21 cellular contexts compared by ENCODE assay signal in the genomic region with DNA sequence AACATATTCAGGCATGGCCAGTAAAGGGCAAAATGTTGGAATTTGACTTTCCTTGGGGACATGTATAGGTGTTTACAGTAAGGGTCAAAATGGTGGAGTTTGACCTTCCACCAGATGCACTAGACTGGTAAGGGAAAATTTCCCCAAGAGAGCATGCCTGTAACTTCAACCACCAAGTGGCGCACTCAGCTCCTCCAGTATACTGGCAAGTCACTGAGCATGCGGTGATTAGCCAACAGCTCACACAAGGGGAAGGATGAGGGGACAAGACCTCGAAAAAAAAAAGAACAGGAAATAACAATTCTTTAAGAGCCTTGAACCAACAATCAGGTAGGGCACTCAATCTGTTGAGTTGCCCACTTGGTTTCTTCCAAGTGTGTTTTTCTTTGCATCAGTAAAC.
DNase-seq lines count a peak whose midpoint lies in the region; ATAC-seq and TF ChIP-seq lines count a peak whose summit lies in the region.
"Had no signal": no experiment of that assay in that cellular context is flagged by ENCODE, and none has a peak within 500 bp of the region (broad histone marks: within the 10 kb centered on the region; RNA-seq: fewer than 3 reads in every experiment).

No MANE protein-coding gene starts in this region.

- DNase-seq in SK-N-SH: no peak
- DNase-seq in NAMALWA (ENCODE audit: low spot score): peak; percentile 3
- no peak for DNase-seq in Panc1 (ENCODE audit: low read depth, low spot score)
- no peak for DNase-seq in NCI-H2081 treated with DMSO at 0.1 percent for 48 hours (lab: John Stamatoyannopoulos, UW)
- no peak for DNase-seq in A172 (ENCODE audit: low spot score)
- no peak for DNase-seq in NCI-H2227 treated with DMSO at 0.1 percent for 48 hours (lab: John Stamatoyannopoulos, UW)
- DNase-seq: activated CD8-positive, alpha-beta T cell treated with anti-CD3 and anti-CD28 coated beads for 36 hours; DMS153; effector CD4-positive, alpha-beta T cell; foreskin fibroblast; GF-D8; HFFc6; left ventricle myocardium superior; NCI-H1417 treated with DMSO at 0.1 percent for 48 hours; NCI-H82; T-helper 9 cell; upper lobe of right lung had no signal

- CTCF ChIA-PET in SK-N-SH (lab: Yijun Ruan, JAX) (no interaction called here), Panc1 (lab: Charles Lee) (interaction anchor here (0.7 kb wide), 1 partner anchor 473 kb away, joined by 3 read pairs; no protein-coding TSS in a partner anchor)

- H3K4me2 ChIP-seq in SK-N-SH: no peak overlapping the region
- H3K4me2 ChIP-seq: hepatocyte had no signal

- 21% methylated on average over 3 of the region's 3 CpGs for WGBS in SK-N-SH (ENCODE audit: low lambda C conversion rate)

- 0 out of 2 replicates have a peak, but pooled peaks have one; percentile 2 for TF ChIP-seq RAD21 in SK-N-SH (IDR thresholded peaks at IDR 0.05; ENCODE audit: low read length)

- no peak overlapping the region for H3K4me3 ChIP-seq in SK-N-SH (ENCODE audit: low read depth in 2 of 2, low read length in 1 of 2)
- H3K4me3 ChIP-seq in Panc1 (ENCODE audit: low read depth in 2 of 2, low read length in 2 of 2): no peak overlapping the region
- H3K4me3 ChIP-seq: hepatocyte, upper lobe of right lung had no signal

- no peaks in the 10 kb centered on the region for H4K20me1 ChIP-seq in SK-N-SH (ENCODE audit: insufficient read depth)

- no peak overlapping the region for H2AFZ ChIP-seq in SK-N-SH (ENCODE audit: low read depth)
- H2AFZ ChIP-seq: hepatocyte had no signal

- no peak for TF ChIP-seq EP300 in SK-N-SH (IDR thresholded peaks at IDR 0.05; ENCODE audit: borderline replicate concordance in 1 of 2, low read depth in 1 of 2, low read length in 1 of 2)

- intact Hi-C loops in Panc1 (cut with micrococcal nuclease; ENCODE audit: unreplicated experiment): no loop called here

- ATAC-seq in SK-N-SH treated with all-trans-retinoic acid at 6 μM for 48 hours: no peak
- no peak for ATAC-seq in Panc1
- ATAC-seq in GM21526 (IDR thresholded peaks at IDR 0.05; ENCODE audit: low FRiP score, unreplicated experiment): no peak
- ATAC-seq: activated CD4-positive, CD25-positive, alpha-beta regulatory T cell treated with anti-CD3 and anti-CD28 coated beads, Interleukin-2, amount 50 U/mL, for 24 hours; activated CD8-positive, alpha-beta T cell treated with anti-CD3 and anti-CD28 coated beads for 36 hours; left ventricle myocardium superior; upper lobe of right lung had no signal

- no peaks in the 10 kb centered on the region for H3K9me3 ChIP-seq in SK-N-SH
- H3K9me3 ChIP-seq in Panc1 (ENCODE audit: control insufficient read depth, insufficient read depth, low read depth, low read length): no peaks in the 10 kb centered on the region
- H3K9me3 ChIP-seq: upper lobe of right lung had no signal

- H3K36me3 ChIP-seq in SK-N-SH (replicated peaks in 1 of 2; ENCODE audit: control insufficient read depth in 1 of 2, insufficient read depth in 2 of 2, low read length in 1 of 2): no peaks in the 10 kb centered on the region
- H3K36me3 ChIP-seq in Panc1 (ENCODE audit: control insufficient read depth, insufficient read depth, low read length): no peaks in the 10 kb centered on the region
- H3K36me3 ChIP-seq: upper lobe of right lung had no signal

- in situ Hi-C loops in Panc1 (cut with HindIII; ENCODE audit: low pct_unique_long_range_greater_than_20kb, low sequenced_read_pairs): no loop called here

- H3K27me3 ChIP-seq in SK-N-SH (ENCODE audit: insufficient read depth): no peaks in the 10 kb centered on the region
- H3K27me3 ChIP-seq in Panc1 (ENCODE audit: control insufficient read depth, insufficient read depth, low read length): no peaks in the 10 kb centered on the region
- H3K27me3 ChIP-seq: hepatocyte, upper lobe of right lung had no signal

- H3K9me2 ChIP-seq in SK-N-SH: no peaks in the 10 kb centered on the region

- H3K27ac ChIP-seq in SK-N-SH (ENCODE audit: low read depth in 2 of 2, low read length in 1 of 2): no peak overlapping the region
- no peak overlapping the region for H3K27ac ChIP-seq in Panc1 (ENCODE audit: low read length)
- H3K27ac ChIP-seq: hepatocyte, upper lobe of right lung had no signal

- POLR2A ChIA-PET in SK-N-SH (lab: Yijun Ruan, JAX): no interaction called here
- POLR2A ChIA-PET in Panc1 (lab: Charles Lee): no interaction called here

- no peaks in the 10 kb centered on the region for H3K79me2 ChIP-seq in SK-N-SH (ENCODE audit: insufficient read depth)
- H3K79me2 ChIP-seq: hepatocyte had no signal

- no TSS peak for BruUV-seq in Panc1 (replicated peaks; lab: Mats Ljungman, UMichigan)

- no peaks in the 10 kb centered on the region for H3F3A ChIP-seq in SK-N-SH (replicated peaks; ENCODE audit: insufficient read depth)

- no peak overlapping the region for H3K9ac ChIP-seq in SK-N-SH

- TF ChIP-seq CTCF in SK-N-SH (IDR thresholded peaks at IDR 0.05): peak; percentile 22
- TF ChIP-seq CTCF in Panc1 (IDR thresholded peaks at IDR 0.05): peak; percentile 18; the same call in 1 of the 2 replicates

- no peaks in the 10 kb centered on the region for H3K4me1 ChIP-seq in SK-N-SH (ENCODE audit: control insufficient read depth in 1 of 2, insufficient read depth in 2 of 2, low read depth in 1 of 2, low read length in 1 of 2)
- no peaks in the 10 kb centered on the region for H3K4me1 ChIP-seq in Panc1 (ENCODE audit: control insufficient read depth, insufficient read depth, low read length)
- H3K4me1 ChIP-seq: upper lobe of right lung had no signal

TF ChIP-seq in SK-N-SH, 30 proteins besides CTCF, POLR2A, EP300 and RAD21 (continues in another document):
- TF ChIP-seq ZBTB33 (IDR thresholded peaks at IDR 0.05; ENCODE audit: borderline replicate concordance, low read depth) (no peak), GATA2 (CRISPR knock-in tag; IDR thresholded peaks at IDR 0.05) (no peak), RCOR1 (IDR thresholded peaks at IDR 0.05; ENCODE audit: low read length) (no peak), POLR2AphosphoS5 (IDR thresholded peaks at IDR 0.05; ENCODE audit: low read depth, low read length) (no peak), MXI1 (IDR thresholded peaks at IDR 0.05; ENCODE audit: low read depth, low read length) (no peak), TAF1 (IDR thresholded peaks at IDR 0.05; ENCODE audit: borderline replicate concordance, low read depth, low read length) (no peak), SIN3A (IDR thresholded peaks at IDR 0.05; ENCODE audit: borderline replicate concordance, low read depth, low read length) (no peak), USF1 (IDR thresholded peaks at IDR 0.05; ENCODE audit: borderline replicate concordance, low read depth) (no peak)

TF ChIP-seq in SK-N-SH treated with all-trans-retinoic acid at 6 μM for 48 hours, 23 proteins besides CTCF, POLR2A, EP300 and RAD21:
- TF ChIP-seq GLIS3 (CRISPR knock-in tag; IDR thresholded peaks at IDR 0.05): no peak
- TF ChIP-seq ZNF565 (CRISPR knock-in tag; conservative IDR thresholded peaks at IDR 0.05; ENCODE audit: low read depth): no peak
- no peak for TF ChIP-seq POU6F1 (CRISPR knock-in tag; IDR thresholded peaks at IDR 0.05; ENCODE audit: borderline replicate concordance, low read depth)
- TF ChIP-seq OSR1 (CRISPR knock-in tag; IDR thresholded peaks at IDR 0.05): no peak
- TF ChIP-seq, protein P1, sequence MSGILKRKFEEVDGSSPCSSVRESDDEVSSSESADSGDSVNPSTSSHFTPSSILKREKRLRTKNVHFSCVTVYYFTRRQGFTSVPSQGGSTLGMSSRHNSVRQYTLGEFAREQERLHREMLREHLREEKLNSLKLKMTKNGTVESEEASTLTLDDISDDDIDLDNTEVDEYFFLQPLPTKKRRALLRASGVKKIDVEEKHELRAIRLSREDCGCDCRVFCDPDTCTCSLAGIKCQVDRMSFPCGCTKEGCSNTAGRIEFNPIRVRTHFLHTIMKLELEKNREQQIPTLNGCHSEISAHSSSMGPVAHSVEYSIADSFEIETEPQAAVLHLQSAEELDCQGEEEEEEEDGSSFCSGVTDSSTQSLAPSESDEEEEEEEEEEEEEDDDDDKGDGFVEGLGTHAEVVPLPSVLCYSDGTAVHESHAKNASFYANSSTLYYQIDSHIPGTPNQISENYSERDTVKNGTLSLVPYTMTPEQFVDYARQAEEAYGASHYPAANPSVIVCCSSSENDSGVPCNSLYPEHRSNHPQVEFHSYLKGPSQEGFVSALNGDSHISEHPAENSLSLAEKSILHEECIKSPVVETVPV (CRISPR knock-in tag; IDR thresholded peaks at IDR 0.05): no peak
- TF ChIP-seq ZFP3 (CRISPR knock-in tag; IDR thresholded peaks at IDR 0.05): no peak
- TF ChIP-seq ISL1 (CRISPR knock-in tag; IDR thresholded peaks at IDR 0.05): no peak
